ENCODE assay signal across 8 cellular contexts in genomic region chr6:73309784-73310502, GRCh38. TPM values are rescaled to one million over a fixed set of nuclear protein-coding genes. Genes with fewer than 3 reads are reported as not detected.
DNase-seq lines count a peak whose midpoint lies in the region; ATAC-seq and TF ChIP-seq lines count a peak whose summit lies in the region.

No MANE protein-coding gene starts in this region.

- peak overlapping the region; percentile 72 for H2AFZ ChIP-seq in OCI-LY7 (ENCODE audit: low read length)

- H3K79me2 ChIP-seq in OCI-LY7 (ENCODE audit: insufficient read depth, low read depth, low read length) = peaks cover 48% of the 10 kb centered on the region

- no peaks in the 10 kb centered on the region for H4K20me1 ChIP-seq in OCI-LY7 (ENCODE audit: insufficient read depth, low read length)

- H3K27me3 ChIP-seq in foreskin keratinocyte = peaks cover 25% of the 10 kb centered on the region
- peaks cover 2% of the 10 kb centered on the region for H3K27me3 ChIP-seq in thymus (ENCODE audit: control insufficient read depth, insufficient read depth)

- CTCF ChIA-PET in OCI-LY7 (lab: Charles Lee; ENCODE audit: unreplicated experiment) = no interaction called here

- peak; percentile 97 for ATAC-seq in GM19452 (IDR thresholded peaks at IDR 0.05; ENCODE audit: unreplicated experiment)
- ATAC-seq in HG03558 (IDR thresholded peaks at IDR 0.05; ENCODE audit: extremely low read depth, unreplicated experiment) = peak; percentile 89
- peak; percentile 87 for ATAC-seq in foreskin keratinocyte

- H3K36me3 ChIP-seq in OCI-LY7 (ENCODE audit: insufficient read depth, low read length) = peaks cover 9% of the 10 kb centered on the region
- H3K36me3 ChIP-seq in thymus (ENCODE audit: control insufficient read depth, insufficient read depth) = no peaks in the 10 kb centered on the region

- peak overlapping the region; percentile 79 for H3K4me2 ChIP-seq in OCI-LY7 (ENCODE audit: low read length)

- intact Hi-C loops in OCI-LY7 (cut with micrococcal nuclease; ENCODE audit: unreplicated experiment) = loop anchor here (1.0 to 5.0 kb wide), 4 partner anchors 47 to 687 kb away; partner anchors contain the start of genes EEF1A1, KCNQ5, KHDC1 and MTO1

- under 1% methylated on average over 59 of the region's 59 CpGs for WGBS in thymus

- H3K4me3 ChIP-seq in OCI-LY7 (ENCODE audit: low read depth, low read length, poor library complexity, severe bottlenecking) (peak overlapping the region; percentile 75), thymus (ENCODE audit: low read length) (peak overlapping the region; percentile 87)

- H3K9me2 ChIP-seq in OCI-LY7 (ENCODE audit: insufficient read depth, low read length) = no peaks in the 10 kb centered on the region

- TF ChIP-seq CTCF in OCI-LY7 (conservative IDR thresholded peaks at IDR 0.05; ENCODE audit: low read length) (peak; percentile 89), foreskin keratinocyte (conservative IDR thresholded peaks at IDR 0.05) (peak; percentile 62)

- H3K4me1 ChIP-seq in OCI-LY7 (ENCODE audit: insufficient read depth, low read length, poor library complexity, severe bottlenecking) (peaks cover 24% of the 10 kb centered on the region), foreskin keratinocyte (peaks cover 5% of the 10 kb centered on the region), thymus (ENCODE audit: control insufficient read depth, insufficient read depth, low read length) (peaks cover 7% of the 10 kb centered on the region)

- H3K27ac ChIP-seq in OCI-LY7 (ENCODE audit: low read depth, low read length, poor library complexity, severe bottlenecking) = peak overlapping the region; percentile 65
- peak overlapping the region; percentile 54 for H3K27ac ChIP-seq in foreskin keratinocyte
- H3K27ac ChIP-seq in thymus (ENCODE audit: low read depth) = peak overlapping the region; percentile 54

- no peaks in the 10 kb centered on the region for H3K9me3 ChIP-seq in OCI-LY7 (ENCODE audit: low read length)
- H3K9me3 ChIP-seq in thymus (ENCODE audit: control insufficient read depth) = no peaks in the 10 kb centered on the region

- BruUV-seq in OCI-LY7 (replicated peaks; lab: Mats Ljungman, UMichigan) = no TSS peak

- POLR2A ChIA-PET in OCI-LY7 (lab: Charles Lee) = interaction anchor here (0.6 to 2.2 kb wide), 6 partner anchors 22 to 689 kb away, joined by 3 to 10 read pairs (median 4); partner anchors contain the start of genes MTO1 and SLC17A5

- peak; percentile 89 for DNase-seq in D341Med (ENCODE audit: low spot score)
- DNase-seq in OCI-LY7 (ENCODE audit: low spot score) = peak; percentile 81
- peak; percentile 44 for DNase-seq in activated T-helper 9 cell treated with anti-CD3 and anti-CD28 coated beads, Interleukin-2, amount 50 U/mL, for 16 hours (ENCODE audit: low read depth)
- peak; percentile 32 to 49 for DNase-seq in foreskin keratinocyte
- DNase-seq in nucleus accumbens (lab: John Stamatoyannopoulos, UW) = peak in 35 of 56 donors; percentile 7 to 72 (median 44)

RNA-seq across cellular contexts. Expression of gene DPPA5, which starts 44.1 kb away (rescaled TPM):
- not detected in 2 replicates for total RNA-seq in OCI-LY7 (2014; rRNA removed; shearing (Covaris generic))
- total RNA-seq in OCI-LY7 (2022) (not detected in 2 replicates), foreskin keratinocyte (not detected in 2 replicates)
- polyA plus RNA-seq in foreskin keratinocyte (not detected in 2 replicates), thymus (0.39 TPM)

RNA-seq across cellular contexts. Expression of gene KHDC1, which starts 46.9 kb away (rescaled TPM):
- total RNA-seq in OCI-LY7 (2014; rRNA removed; shearing (Covaris generic)) = 13.4 and 16.2 TPM in 2 replicates
- total RNA-seq in OCI-LY7 (2022) (22.3 and 22.6 TPM in 2 replicates), foreskin keratinocyte (1.9 and 2.3 TPM in 2 replicates)
- polyA plus RNA-seq in foreskin keratinocyte (2.1 and 3.0 TPM in 2 replicates), thymus (4.1 TPM)

RNA-seq across cellular contexts. Expression of gene KHDC3L, which starts 52.5 kb away (rescaled TPM):
- not detected in 2 replicates for total RNA-seq in OCI-LY7 (2014; rRNA removed; shearing (Covaris generic))
- total RNA-seq in OCI-LY7 (2022) (not detected in 2 replicates), foreskin keratinocyte (not detected in 2 replicates)
- polyA plus RNA-seq in foreskin keratinocyte (not detected in 2 replicates), thymus (0.68 TPM)

RNA-seq across cellular contexts. Expression of gene OOEP, which starts 59.8 kb away (rescaled TPM):
- not detected in 2 replicates for total RNA-seq in OCI-LY7 (2014; rRNA removed; shearing (Covaris generic))
- total RNA-seq in OCI-LY7 (2022) (not detected in 2 replicates), foreskin keratinocyte (0.14 and 0.49 TPM in 2 replicates)
- polyA plus RNA-seq in foreskin keratinocyte (0.19 and 0.56 TPM in 2 replicates), thymus (0.23 TPM)

Comparison
In these comparisons a context has a peak if more than half of its experiments do, and no peak if none do; other contexts are left out.
1. Peak in every context shown above with its lines: DNase-seq, ATAC-seq, H3K4me3 ChIP-seq and H3K27ac ChIP-seq.